In genomic region chr11:66745356-66746235, GRCh38 we compare ENCODE assay signal across 8 cellular contexts. TPM values are rescaled to one million over a fixed set of nuclear protein-coding genes. Genes with fewer than 3 reads are reported as not detected.
DNase-seq lines count a peak whose midpoint lies in the region; ATAC-seq, FAIRE-seq and TF ChIP-seq lines count a peak whose summit lies in the region.

No MANE protein-coding gene starts in this region.

- H3K9me3 Mint-ChIP-seq in CD8-positive, alpha-beta memory T cell: no peaks in the 10 kb centered on the region
- H3K9me3 Mint-ChIP-seq in naive thymus-derived CD8-positive, alpha-beta T cell: peaks cover 0 to 6% (median 0%) of the 10 kb centered on the region in 9 donors

- no peaks in the 10 kb centered on the region; the same call in 1 of the 2 replicates for H3K79me1 ChIP-seq in H1 (ENCODE audit: low read depth, low read length)

- no peak overlapping the region for H2BK120ac ChIP-seq in H1 (replicated peaks; ENCODE audit: low read depth, low read length)

- DNase-seq in CD8-positive, alpha-beta memory T cell: peak; percentile 11 to 50 (median 23)
- DNase-seq in activated CD4-positive, alpha-beta T cell treated with anti-CD3 and anti-CD28 coated beads for 48 hours: peak; percentile 68
- DNase-seq in H1 (ENCODE audit: low read depth in 1 of 2, low spot score in 2 of 2): peak in 1 of 2 experiments; percentile 56
- DNase-seq in naive thymus-derived CD8-positive, alpha-beta T cell: peak in 7 of 10 donors; percentile 17 to 33 (median 25)
- peak; percentile 46 to 86 for DNase-seq in upper lobe of left lung

- H3K36me3 Mint-ChIP-seq in CD8-positive, alpha-beta memory T cell: peaks cover 0 to 4% (median 0%) of the 10 kb centered on the region in 3 donors
- peaks cover 0 to 6% (median 0%) of the 10 kb centered on the region in 3 donors for H3K36me3 Mint-ChIP-seq in naive thymus-derived CD8-positive, alpha-beta T cell

- 0 out of 2 replicates have a peak overlapping the region, but pooled peaks have one; percentile 72 for H2AFZ ChIP-seq in H1 (ENCODE audit: low read length)

- TF ChIP-seq POLR2A in H1 (IDR thresholded peaks at IDR 0.05; ENCODE audit: control extremely low read depth in 1 of 2, low read depth in 2 of 2, low read length in 2 of 2): no peak
- no peak for TF ChIP-seq POLR2A in upper lobe of left lung (IDR thresholded peaks at IDR 0.05)

- H4K8ac ChIP-seq in H1 (ENCODE audit: extremely low read depth, insufficient read depth, low read length): peak overlapping the region; percentile 46; the same call in 1 of the 2 replicates

- TF ChIP-seq CTCF in H1 (IDR thresholded peaks at IDR 0.05; ENCODE audit: control extremely low read depth in 1 of 3, insufficient read depth in 1 of 3, low read depth in 1 of 3, low read length in 3 of 3) (no peak), upper lobe of left lung (IDR thresholded peaks at IDR 0.05) (no peak)

- H3K23ac ChIP-seq in H1 (ENCODE audit: insufficient read length): no peak overlapping the region

- no peaks in the 10 kb centered on the region for H3K27me3 ChIP-seq in CD8-positive, alpha-beta memory T cell (ENCODE audit: insufficient read depth, low read length, poor library complexity, severe bottlenecking)
- no peaks in the 10 kb centered on the region for H3K27me3 ChIP-seq in H1 (replicated peaks in 1 of 4; ENCODE audit: control insufficient read depth in 3 of 4, extremely low read depth in 1 of 4, insufficient read depth in 3 of 4, low read length in 3 of 4)
- no peaks in the 10 kb centered on the region for H3K27me3 ChIP-seq in upper lobe of left lung

- H2BK20ac ChIP-seq in H1 (ENCODE audit: low read length): no peak overlapping the region

- peak overlapping the region; percentile 76 to 95 for H3K4me2 ChIP-seq in H1 (ENCODE audit: insufficient read depth in 1 of 2, low read depth in 2 of 2, low read length in 2 of 2)

- no peak overlapping the region for H4K5ac ChIP-seq in H1 (ENCODE audit: insufficient read length, low read depth, low read length)

- 52% methylated on average over 38 of the region's 45 CpGs; no CpG with 5 or more reads in 1 of the 2 experiments for WGBS in H1 (ENCODE audit: extremely low coverage in 1 of 2, insufficient coverage in 1 of 2, insufficient read length in 1 of 2, insufficient replicate concordance in 2 of 2, low coverage in 1 of 2, low lambda C conversion rate in 2 of 2, missing lambda C conversion rate in 1 of 2), 2 experiments
- WGBS in upper lobe of left lung, 2 donors: 55 to 84% methylated on average over 30 to 45 of the region's 45 CpGs

- no peak for FAIRE-seq in H1 (lab: Jason Lieb, UNC)

- no peak overlapping the region for H2BK15ac ChIP-seq in H1 (ENCODE audit: low read length)

- no peak overlapping the region for H2BK12ac ChIP-seq in H1 (ENCODE audit: low read depth, low read length)

- no peak for TF ChIP-seq RAD21 in H1 (IDR thresholded peaks at IDR 0.05 in 1 of 2, conservative IDR thresholded peaks at IDR 0.05 in 1 of 2; ENCODE audit: low read depth in 2 of 2, low read length in 2 of 2)

- CTCF ChIA-PET in CD8-positive, alpha-beta memory T cell (lab: Charles Lee): interaction anchor here (1.1 kb wide), 1 partner anchor 336 kb away, joined by 3 read pairs; no protein-coding TSS in a partner anchor
- CTCF ChIA-PET in H1 (lab: Charles Lee; ENCODE audit: partially characterized antibody): interaction anchor here (0.8 to 1.7 kb wide), 3 partner anchors 17 to 166 kb away, joined by 3 read pairs; no protein-coding TSS in a partner anchor

- peaks cover 0 to 27% of the 10 kb centered on the region in 2 experiments; a peak in 3 of 4 replicates for H3K79me2 ChIP-seq in H1 (ENCODE audit: control insufficient read depth in 1 of 2, insufficient read depth in 2 of 2, low read length in 2 of 2)

- H3K27me3 Mint-ChIP-seq in CD8-positive, alpha-beta memory T cell: peaks cover 0 to 4% of the 10 kb centered on the region in 2 donors
- no peaks in the 10 kb centered on the region for H3K27me3 Mint-ChIP-seq in naive thymus-derived CD8-positive, alpha-beta T cell

- no peaks in the 10 kb centered on the region for H3K36me3 ChIP-seq in CD8-positive, alpha-beta memory T cell (ENCODE audit: insufficient read depth, low read length)
- H3K36me3 ChIP-seq in KOPT-K1 (ENCODE audit: insufficient read depth, low read length): no peaks in the 10 kb centered on the region
- no peaks in the 10 kb centered on the region for H3K36me3 ChIP-seq in H1 (ENCODE audit: control insufficient read depth in 2 of 4, insufficient read depth in 4 of 4, low read length in 3 of 4)
- no peaks in the 10 kb centered on the region for H3K36me3 ChIP-seq in upper lobe of left lung

- TF ChIP-seq EP300 in H1 (IDR thresholded peaks at IDR 0.05; ENCODE audit: borderline replicate concordance in 1 of 2, low read depth in 2 of 2, low read length in 2 of 2) (no peak), upper lobe of left lung (IDR thresholded peaks at IDR 0.05) (no peak)

- H3K4me1 ChIP-seq in CD8-positive, alpha-beta memory T cell (ENCODE audit: insufficient read depth, low read length): no peaks in the 10 kb centered on the region
- H3K4me1 ChIP-seq in H1 (replicated peaks in 1 of 4; ENCODE audit: control insufficient read depth in 3 of 4, insufficient read depth in 4 of 4, low read length in 3 of 4) (peaks cover 0 to 2% (median 1%) of the 10 kb centered on the region in 4 experiments; a peak in 2 of 7 replicates), upper lobe of left lung (peaks cover 8 to 21% (median 15%) of the 10 kb centered on the region in 4 donors)

- no peaks in the 10 kb centered on the region for H3K9me3 ChIP-seq in CD8-positive, alpha-beta memory T cell (ENCODE audit: low read length)
- H3K9me3 ChIP-seq in KOPT-K1 (ENCODE audit: insufficient read depth, low read length, poor library complexity, severe bottlenecking) (no peaks in the 10 kb centered on the region), H1 (ENCODE audit: insufficient read depth in 2 of 2, low read depth in 1 of 2, low read length in 1 of 2) (no peaks in the 10 kb centered on the region), upper lobe of left lung (no peaks in the 10 kb centered on the region)

- H2AK5ac ChIP-seq in H1 (ENCODE audit: low read depth, low read length): no peak overlapping the region

- no peak overlapping the region for H2BK5ac ChIP-seq in H1 (ENCODE audit: low read depth, low read length)

- no peak overlapping the region; a peak in 2 of 7 replicates for H3K9ac ChIP-seq in H1 (replicated peaks in 1 of 4; ENCODE audit: extremely low read depth in 1 of 4, low read depth in 3 of 4, low read length in 3 of 4)

- peak overlapping the region; percentile 91 to 98 (median 93) for H3K4me3 Mint-ChIP-seq in CD8-positive, alpha-beta memory T cell
- peak overlapping the region; percentile 92 to 96 (median 94) for H3K4me3 Mint-ChIP-seq in naive thymus-derived CD8-positive, alpha-beta T cell

- no peak overlapping the region for H3K27ac ChIP-seq in CD8-positive, alpha-beta memory T cell (ENCODE audit: low read depth, low read length)
- H3K27ac ChIP-seq in KOPT-K1 (ENCODE audit: low read depth, low read length, poor library complexity, severe bottlenecking) (peak overlapping the region; percentile 83), H1 (ENCODE audit: low read depth, low read length) (no peak overlapping the region), upper lobe of left lung (peak overlapping the region in 3 of 4 donors; percentile 73 to 92 (median 91))

- H3K4me3 ChIP-seq in CD8-positive, alpha-beta memory T cell (ENCODE audit: low read length): peak overlapping the region; percentile 78
- H3K4me3 ChIP-seq in H1 (ENCODE audit: extremely low read depth in 1 of 4, insufficient read depth in 2 of 4, low read depth in 3 of 4, low read length in 4 of 4) (peak overlapping the region; percentile 78 to 91 (median 84)), upper lobe of left lung (peak overlapping the region; percentile 68 to 96 (median 82))

- POLR2A ChIA-PET in CD8-positive, alpha-beta memory T cell (lab: Charles Lee): no interaction called here
- POLR2A ChIA-PET in H1 (lab: Charles Lee; ENCODE audit: partially characterized antibody): interaction anchor here (0.7 to 1.3 kb wide), 4 partner anchors 9 to 19 kb away, joined by 3 read pairs; no protein-coding TSS in a partner anchor
- POLR2A ChIA-PET in naive thymus-derived CD8-positive, alpha-beta T cell (lab: Charles Lee): no interaction called here

- H3K4ac ChIP-seq in H1 (replicated peaks; ENCODE audit: insufficient read length, low read depth, low read length): no peak overlapping the region

- no peak overlapping the region for H3K14ac ChIP-seq in H1 (ENCODE audit: insufficient read length)

- H3K23me2 ChIP-seq in H1 (ENCODE audit: low read depth, low read length): peaks cover 9% of the 10 kb centered on the region; the same call in 1 of the 2 replicates

- ATAC-seq in GM21360 (IDR thresholded peaks at IDR 0.05; ENCODE audit: unreplicated experiment): peak; percentile 33
- peak; percentile 35 to 38 for ATAC-seq in naive thymus-derived CD8-positive, alpha-beta T cell
- ATAC-seq in upper lobe of left lung (ENCODE audit: low FRiP score in 2 of 2): peak; percentile 54 to 71
- ATAC-seq in HG03039 (IDR thresholded peaks at IDR 0.05; ENCODE audit: unreplicated experiment): no peak

- H3K4me1 Mint-ChIP-seq in CD8-positive, alpha-beta memory T cell: peaks cover 0 to 17% (median 3%) of the 10 kb centered on the region in 3 donors
- H3K4me1 Mint-ChIP-seq in naive thymus-derived CD8-positive, alpha-beta T cell: peaks cover 3 to 11% (median 8%) of the 10 kb centered on the region in 4 donors

- no peaks in the 10 kb centered on the region for H4K20me1 ChIP-seq in H1 (replicated peaks in 1 of 2; ENCODE audit: control insufficient read depth in 1 of 2, insufficient read depth in 2 of 2, low read length in 2 of 2)

- no peak overlapping the region for H3K56ac ChIP-seq in H1 (replicated peaks; ENCODE audit: insufficient read length, low read depth, low read length)

- H4K91ac ChIP-seq in H1 (replicated peaks; ENCODE audit: insufficient read length, low read length): no peak overlapping the region

- peak overlapping the region in 7 of 8 donors; percentile 66 to 99 (median 79) for H3K27ac Mint-ChIP-seq in CD8-positive, alpha-beta memory T cell
- peak overlapping the region in 6 of 10 donors; percentile 69 to 90 (median 74) for H3K27ac Mint-ChIP-seq in naive thymus-derived CD8-positive, alpha-beta T cell

- H3K18ac ChIP-seq in H1 (ENCODE audit: extremely low read depth, low read length): peak overlapping the region; percentile 60; the same call in 1 of the 2 replicates

RNA-seq across cellular contexts. Expression of gene SPTBN2, which starts 16.6 kb away (rescaled TPM):
- total RNA-seq in CD8-positive, alpha-beta memory T cell: under 1 TPM; 0.81 to 0.84 TPM
- polyA plus RNA-seq in CD8-positive, alpha-beta memory T cell: not detected
- total RNA-seq in H1 (2021; fragmentation: NEBNext Ultra II Directional; extraction: Animal tissue kit (Norgen Biotek cat#: 25700)): 69.0 and 71.4 TPM in 2 replicates
- 19.1 and 25.9 TPM in 2 replicates for polyA plus RNA-seq in H1 (2011; rRNA removed)
- polyA plus RNA-seq in H1 (2011; cell fraction: cytosol; rRNA removed): 22.8 TPM
- polyA plus RNA-seq in H1 (2011; cell fraction: nucleus; rRNA removed): 87.4 TPM
- 33.8 to 72.3 TPM (median 66.2 TPM) in 4 replicates for polyA plus RNA-seq in H1 (2012, experiment 1 of 2)
- polyA plus RNA-seq in H1 (2012, experiment 2 of 2): 35.6 TPM
- polyA plus RNA-seq in H1 (2013, experiment 1 of 2): 24.5 TPM
- 25.1 TPM for polyA plus RNA-seq in H1 (2013, experiment 2 of 2)
- polyA minus RNA-seq in H1 (2011; rRNA and poly(A)+ RNA removed): 37.3 and 37.6 TPM in 2 replicates
- 28.1 TPM for polyA minus RNA-seq in H1 (2011; cell fraction: cytosol; rRNA and poly(A)+ RNA removed)
- polyA minus RNA-seq in H1 (2011; cell fraction: nucleus; rRNA and poly(A)+ RNA removed): 34.3 TPM
- total RNA-seq in naive thymus-derived CD8-positive, alpha-beta T cell: under 1 TPM; 0.47 to 0.62 TPM
- under 1 TPM in 1 of 3 donors, not detected in 2; 0.04 TPM for polyA plus RNA-seq in naive thymus-derived CD8-positive, alpha-beta T cell
- 10 to 100 TPM in 5 of 6 donors, 1 to 10 TPM in 1; 9.3 to 45.1 (median 21.1) TPM for total RNA-seq in upper lobe of left lung

Comparison
In these comparisons a context has a peak if more than half of its experiments do, and no peak if none do; other contexts are left out.
1. H3K27ac ChIP-seq: peak in KOPT-K1 (single experiment) and upper lobe of left lung (3 of 4); none in CD8-positive, alpha-beta memory T cell (single experiment) and H1 (single experiment).
2. RNA of gene SPTBN2, which starts 16.6 kb away (total RNA-seq): 69.0 to 71.4 TPM in H1 and 9.3 to 45.1 TPM in upper lobe of left lung; 0.81 to 0.84 TPM in CD8-positive, alpha-beta memory T cell and 0.47 to 0.62 TPM in naive thymus-derived CD8-positive, alpha-beta T cell; every median in the first group is over 4 times any median in the second.
3. Peak in every context shown above with its lines, with median percentiles within 50 percentile points of each other: H3K4me3 ChIP-seq.